In the genomic region with DNA sequence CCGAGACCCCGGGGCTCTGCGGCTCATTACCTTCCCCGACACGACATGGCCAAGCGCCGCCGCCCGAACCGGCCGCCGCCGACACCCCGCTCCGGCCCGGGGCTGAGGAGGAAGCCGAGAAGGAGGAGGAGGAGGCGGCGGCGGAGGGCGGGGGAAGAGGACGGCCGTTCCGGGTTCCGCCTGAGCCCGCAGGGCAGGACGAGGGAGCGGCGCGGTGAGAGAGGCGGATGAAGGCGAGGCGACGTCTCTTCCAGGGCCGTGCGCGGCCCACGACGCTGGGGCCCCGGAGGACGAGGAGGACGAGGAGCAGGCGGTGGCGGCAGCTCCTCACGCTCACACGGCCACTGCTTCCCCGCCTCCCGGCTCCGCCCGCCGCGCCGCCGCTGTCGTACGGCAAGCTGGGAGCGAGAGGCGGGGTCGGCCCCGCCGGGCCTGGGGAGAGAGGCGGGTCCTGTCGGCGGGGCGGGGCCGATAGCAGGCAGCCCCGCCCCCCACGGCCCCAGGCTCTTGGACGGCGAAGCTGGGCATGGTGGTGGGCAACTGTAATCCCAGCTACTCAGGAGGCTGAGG, we compare ENCODE assay signal across 8 cellular contexts. TPM values are rescaled to one million over a fixed set of nuclear protein-coding genes. Genes with fewer than 3 reads are reported as not detected.
DNase-seq lines count a peak whose midpoint lies in the region; ATAC-seq lines count a peak whose summit lies in the region.
"Not testable (repeated sequence)": the region's sequence is repeated elsewhere in the genome, so short reads cannot be mapped to it uniquely, and the experiment has no call there.

No MANE protein-coding gene starts in this region.

- H3K27ac Mint-ChIP-seq in CD8-positive, alpha-beta memory T cell, result peak overlapping the region; percentile 63 to 98 (median 90)
- H3K27ac Mint-ChIP-seq in activated CD8-positive, alpha-beta memory T cell treated with anti-CD3 and anti-CD28 coated beads, Interleukin-2, amount 10 ng/mL, durations not matched to agents 7 days and 5 days, result peak overlapping the region; percentile 87
- H3K27ac Mint-ChIP-seq in memory B cell, result peak overlapping the region; percentile 87

- H3K27ac ChIP-seq in CD8-positive, alpha-beta memory T cell (ENCODE audit: low read depth, low read length), result peak overlapping the region; percentile 38
- H3K27ac ChIP-seq in effector memory CD4-positive, alpha-beta T cell (ENCODE audit: insufficient read depth, low read length, poor library complexity, severe bottlenecking), result peak overlapping the region; percentile 74

- H3K27me3 Mint-ChIP-seq in CD8-positive, alpha-beta memory T cell; activated CD8-positive, alpha-beta memory T cell treated with anti-CD3 and anti-CD28 coated beads, Interleukin-2, amount 10 ng/mL, durations not matched to agents 7 days and 5 days; memory B cell: not testable (repeated sequence)

- peaks cover 16 to 32% (median 31%) of the 10 kb centered on the region in 3 donors for H3K4me1 Mint-ChIP-seq in CD8-positive, alpha-beta memory T cell
- peaks cover 20% of the 10 kb centered on the region for H3K4me1 Mint-ChIP-seq in activated CD8-positive, alpha-beta memory T cell treated with anti-CD3 and anti-CD28 coated beads, Interleukin-2, amount 10 ng/mL, durations not matched to agents 7 days and 5 days
- H3K4me1 Mint-ChIP-seq in memory B cell, result peaks cover 25% of the 10 kb centered on the region

- ATAC-seq in GM21367 (IDR thresholded peaks at IDR 0.05; ENCODE audit: unreplicated experiment) (peak; percentile 60), memory B cell (ENCODE audit: low read depth) (peak; percentile 71)
- ATAC-seq in activated CD8-positive, alpha-beta memory T cell treated with anti-CD3 and anti-CD28 coated beads, Interleukin-2, amount 10 ng/mL, durations not matched to agents 7 days and 5 days, result peak; percentile 83

- not testable (repeated sequence) for H3K9me3 ChIP-seq in CD8-positive, alpha-beta memory T cell (ENCODE audit: low read length); effector memory CD4-positive, alpha-beta T cell (ENCODE audit: control insufficient read depth, low read length)

- H3K4me1 ChIP-seq in CD8-positive, alpha-beta memory T cell (ENCODE audit: insufficient read depth, low read length); effector memory CD4-positive, alpha-beta T cell (ENCODE audit: control insufficient read depth, insufficient read depth, low read length, poor library complexity, severe bottlenecking): not testable (repeated sequence)

- CTCF ChIA-PET in CD8-positive, alpha-beta memory T cell (lab: Charles Lee), result interaction anchor here (2.1 kb wide), 1 partner anchor 36 kb away, joined by 7 read pairs; a partner anchor contains a TSS
- CTCF ChIA-PET in activated CD8-positive, alpha-beta memory T cell treated with anti-CD3 and anti-CD28 coated beads, Interleukin-2, amount 10 ng/mL, durations not matched to agents 7 days and 5 days (lab: Charles Lee), result interaction anchor here (1.0 to 1.8 kb wide), 4 partner anchors 10 to 74 kb away, joined by 4 to 6 read pairs (median 4); no protein-coding TSS in a partner anchor

- H3K36me3 Mint-ChIP-seq in CD8-positive, alpha-beta memory T cell; activated CD8-positive, alpha-beta memory T cell treated with anti-CD3 and anti-CD28 coated beads, Interleukin-2, amount 10 ng/mL, durations not matched to agents 7 days and 5 days; memory B cell: not testable (repeated sequence)

- DNase-seq in CD8-positive, alpha-beta memory T cell, result peak; percentile 75 to 88 (median 85)
- DNase-seq in HT-29 (ENCODE audit: low spot score) (peak; percentile 87), NOMO-1 treated with DMSO at 0.1 percent for 48 hours (lab: John Stamatoyannopoulos, UW; ENCODE audit: unreplicated experiment) (peak; percentile 81), memory B cell (ENCODE audit: low spot score in 2 of 2) (peak; percentile 79 to 87)
- DNase-seq in activated CD8-positive, alpha-beta memory T cell treated with anti-CD3 and anti-CD28 coated beads, Interleukin-2, amount 10 ng/mL, durations not matched to agents 7 days and 5 days, result peak; percentile 88
- DNase-seq in effector memory CD4-positive, alpha-beta T cell, result peak; percentile 64 to 77 (median 77)
- DNase-seq in stimulated activated CD8-positive, alpha-beta memory T cell treated with anti-CD3 and anti-CD28 coated beads, Interleukin-12 subunit alpha, Interleukin-12 subunit beta, amount 100 ng/mL, for 1 hour (ENCODE audit: low read depth), result peak; percentile 61

- peak overlapping the region; percentile 44 for H3K4me3 ChIP-seq in CD8-positive, alpha-beta memory T cell (ENCODE audit: low read length)
- H3K4me3 ChIP-seq in effector memory CD4-positive, alpha-beta T cell (ENCODE audit: insufficient read depth, low read depth, low read length, poor library complexity, severe bottlenecking), result peak overlapping the region; percentile 62

- peak overlapping the region; percentile 78 to 94 (median 88) for H3K4me3 Mint-ChIP-seq in CD8-positive, alpha-beta memory T cell
- peak overlapping the region; percentile 75 for H3K4me3 Mint-ChIP-seq in activated CD8-positive, alpha-beta memory T cell treated with anti-CD3 and anti-CD28 coated beads, Interleukin-2, amount 10 ng/mL, durations not matched to agents 7 days and 5 days
- H3K4me3 Mint-ChIP-seq in memory B cell, result peak overlapping the region; percentile 97

- POLR2A ChIA-PET in CD8-positive, alpha-beta memory T cell (lab: Charles Lee), result interaction anchor here (0.6 to 1.7 kb wide), 6 partner anchors 8 to 597 kb away, joined by 3 to 10 read pairs (median 6); a partner anchor contains a TSS

- H3K27me3 ChIP-seq in CD8-positive, alpha-beta memory T cell (ENCODE audit: insufficient read depth, low read length, poor library complexity, severe bottlenecking); effector memory CD4-positive, alpha-beta T cell (replicated peaks; ENCODE audit: control insufficient read depth, insufficient read depth, low read length, poor library complexity, severe bottlenecking): not testable (repeated sequence)

- not testable (repeated sequence) for H3K9me3 Mint-ChIP-seq in CD8-positive, alpha-beta memory T cell; activated CD8-positive, alpha-beta memory T cell treated with anti-CD3 and anti-CD28 coated beads, Interleukin-2, amount 10 ng/mL, durations not matched to agents 7 days and 5 days (ENCODE audit: low read depth); memory B cell

- H3K36me3 ChIP-seq in CD8-positive, alpha-beta memory T cell (ENCODE audit: insufficient read depth, low read length); effector memory CD4-positive, alpha-beta T cell (ENCODE audit: control insufficient read depth, insufficient read depth, low read length): not testable (repeated sequence)

RNA-seq across cellular contexts. Expression of a gene that starts 20.0 kb away (rescaled TPM):
- total RNA-seq in CD8-positive, alpha-beta memory T cell, result 10 to 100 TPM; 84.5 to 89.5 TPM
- 27.2 TPM for polyA plus RNA-seq in CD8-positive, alpha-beta memory T cell
- total RNA-seq in HT-29 (2014; rRNA removed; shearing (Covaris generic)), result 42.8 and 49.4 TPM in 2 replicates
- 10 to 100 TPM; 70.0 to 94.9 TPM for total RNA-seq in activated CD8-positive, alpha-beta memory T cell treated with anti-CD3 and anti-CD28 coated beads, Interleukin-2, amount 10 ng/mL, durations not matched to agents 7 days and 5 days

RNA-seq across cellular contexts. Expression of a gene that starts 35.2 kb away (rescaled TPM):
- 10 to 100 TPM; 59.0 to 61.4 TPM for total RNA-seq in CD8-positive, alpha-beta memory T cell
- polyA plus RNA-seq in CD8-positive, alpha-beta memory T cell, result 17.3 TPM
- total RNA-seq in HT-29 (2014; rRNA removed; shearing (Covaris generic)), result 63.3 and 66.5 TPM in 2 replicates
- total RNA-seq in activated CD8-positive, alpha-beta memory T cell treated with anti-CD3 and anti-CD28 coated beads, Interleukin-2, amount 10 ng/mL, durations not matched to agents 7 days and 5 days, result 10 to 100 TPM; 84.1 to 87.3 TPM

RNA-seq across cellular contexts. Expression of a gene that starts 39.5 kb away (rescaled TPM):
- total RNA-seq in CD8-positive, alpha-beta memory T cell, result 1 to 10 TPM; 1.9 to 2.4 TPM
- polyA plus RNA-seq in CD8-positive, alpha-beta memory T cell, result 4.6 TPM
- 1.0 TPM in 1 of 2 replicates, not detected in the other for total RNA-seq in HT-29 (2014; rRNA removed; shearing (Covaris generic))
- 1 to 10 TPM in 1 of 2 experiments, not detected in 1; 1.0 TPM for total RNA-seq in activated CD8-positive, alpha-beta memory T cell treated with anti-CD3 and anti-CD28 coated beads, Interleukin-2, amount 10 ng/mL, durations not matched to agents 7 days and 5 days

RNA-seq across cellular contexts. Expression of a gene that starts 47.2 kb away (rescaled TPM):
- total RNA-seq in CD8-positive, alpha-beta memory T cell, result 100 to 1,000 TPM; 187 to 193 TPM
- polyA plus RNA-seq in CD8-positive, alpha-beta memory T cell, result 227 TPM
- total RNA-seq in HT-29 (2014; rRNA removed; shearing (Covaris generic)), result 0.16 TPM in 1 of 2 replicates, not detected in the other
- 100 to 1,000 TPM; 259 to 278 TPM for total RNA-seq in activated CD8-positive, alpha-beta memory T cell treated with anti-CD3 and anti-CD28 coated beads, Interleukin-2, amount 10 ng/mL, durations not matched to agents 7 days and 5 days

Comparison
In these comparisons a context has a peak if more than half of its experiments do, and no peak if none do; other contexts are left out.
1. Peak in every context shown above with its lines: DNase-seq, ATAC-seq, H3K4me3 ChIP-seq and H3K27ac ChIP-seq.